ENCODE assay signal across 9 cellular contexts in genomic region chr11:64186205-64187165, GRCh38. TPM values are rescaled to one million over a fixed set of nuclear protein-coding genes. Genes with fewer than 3 reads are reported as not detected.
DNase-seq lines count a peak whose midpoint lies in the region; ATAC-seq and TF ChIP-seq lines count a peak whose summit lies in the region.
"Had no signal": no experiment of that assay in that cellular context is flagged by ENCODE, and none has a peak within 500 bp of the region (broad histone marks: within the 10 kb centered on the region; RNA-seq: fewer than 3 reads in every experiment).

No MANE protein-coding gene starts in this region.

- BruUV-seq in MCF 10A (replicated peaks; lab: Mats Ljungman, UMichigan) = no TSS peak

- H3K9me3 ChIP-seq in breast epithelium = no peaks in the 10 kb centered on the region
- no peaks in the 10 kb centered on the region for H3K9me3 ChIP-seq in transverse colon
- H3K9me3 ChIP-seq: upper lobe of left lung had no signal

- H3K27me3 Mint-ChIP-seq in MCF 10A (ENCODE audit: insufficient read depth, unreplicated experiment) = no peaks in the 10 kb centered on the region

- peaks cover 23% of the 10 kb centered on the region for H3K36me3 Mint-ChIP-seq in MCF 10A (ENCODE audit: insufficient read depth, unreplicated experiment)

- TF ChIP-seq POLR2A in breast epithelium (IDR thresholded peaks at IDR 0.05) = no peak
- TF ChIP-seq POLR2A in transverse colon (IDR thresholded peaks at IDR 0.05) = no peak

- peaks cover 4% of the 10 kb centered on the region for H3K4me1 Mint-ChIP-seq in MCF 10A (ENCODE audit: insufficient read depth, unreplicated experiment)

- H3K4me1 ChIP-seq in breast epithelium (no peaks in the 10 kb centered on the region), transverse colon (peaks cover 21 to 31% (median 25%) of the 10 kb centered on the region in 4 donors)

- H3K4me3 ChIP-seq in breast epithelium = no peak overlapping the region
- peak overlapping the region in 1 of 4 donors; percentile 97 for H3K4me3 ChIP-seq in transverse colon

- DNase-seq in MCF 10A (ENCODE audit: unreplicated experiment) = peak; percentile 31
- DNase-seq in breast epithelium (ENCODE audit: low spot score in 2 of 2) = no peak
- DNase-seq in activated CD8-positive, alpha-beta memory T cell treated with anti-CD3 and anti-CD28 coated beads for 48 hours (ENCODE audit: low read depth in 2 of 3, low spot score in 2 of 3) = peak; percentile 31 to 45 (median 33)
- DNase-seq in left kidney (ENCODE audit: low read depth, low spot score) = peak; percentile 45
- peak; percentile 29 for DNase-seq in transverse colon

- no peak for ATAC-seq in GM21447 (IDR thresholded peaks at IDR 0.05; ENCODE audit: unreplicated experiment)
- no peak for ATAC-seq in GM18498 (IDR thresholded peaks at IDR 0.05; ENCODE audit: unreplicated experiment)
- ATAC-seq in HG03439 (IDR thresholded peaks at IDR 0.05; ENCODE audit: unreplicated experiment) = no peak

- 0 to 1% methylated on average over 5 to 72 of the region's 90 CpGs for WGBS in transverse colon (ENCODE audit: low coverage in 1 of 2), 2 donors

- TF ChIP-seq EP300 in transverse colon (IDR thresholded peaks at IDR 0.05; ENCODE audit: low read depth) = no peak

- H3K27me3 ChIP-seq in breast epithelium (no peaks in the 10 kb centered on the region), transverse colon (no peaks in the 10 kb centered on the region)
- H3K27me3 ChIP-seq: upper lobe of left lung had no signal

- no peaks in the 10 kb centered on the region for H3K9me3 Mint-ChIP-seq in MCF 10A (ENCODE audit: unreplicated experiment)

- peak overlapping the region in 1 of 2 donors; percentile 92 for H3K27ac ChIP-seq in breast epithelium
- no peak overlapping the region for H3K27ac ChIP-seq in transverse colon

- H3K27ac Mint-ChIP-seq in MCF 10A (ENCODE audit: low read depth, unreplicated experiment) = no peak overlapping the region

- peak; percentile 23 for TF ChIP-seq CTCF in MCF 10A (IDR thresholded peaks at IDR 0.05; ENCODE audit: unreplicated experiment)
- no peak for TF ChIP-seq CTCF in breast epithelium (IDR thresholded peaks at IDR 0.05)
- peak in 1 of 5 experiments; percentile 49 for TF ChIP-seq CTCF in transverse colon (IDR thresholded peaks at IDR 0.05)

- H3K4me3 Mint-ChIP-seq in MCF 10A (ENCODE audit: unreplicated experiment) = no peak overlapping the region

- POLR2A ChIA-PET in MCF 10A (lab: Yijun Ruan, JAX) = interaction anchor here (0.6 to 4.0 kb wide), 31 partner anchors 9 to 731 kb away, joined by 3 to 42 read pairs (median 5); partner anchors contain the start of genes CATSPERZ, ESRRA, FERMT3 and FKBP2

- H3K36me3 ChIP-seq in breast epithelium (no peaks in the 10 kb centered on the region), transverse colon (no peaks in the 10 kb centered on the region)

- in situ Hi-C loops in transverse colon (cut with MboI; ENCODE audit: low pct_ligation_motif_present in 1 of 4, low pct_unique_long_range_greater_than_20kb in 1 of 4, low sequenced_read_pairs in 3 of 4) = no loop called here

- intact Hi-C loops in MCF 10A (cut with micrococcal nuclease) (loop anchor here (2.0 to 5.0 kb wide), 3 partner anchors 40 to 116 kb away; partner anchors contain the start of genes CATSPERZ, GPR137, NUDT22 and TRPT1), breast epithelium (cut with DNase I; ENCODE audit: low total_unique reads) (no loop called here), transverse colon (cut with DNase I; ENCODE audit: low total_unique reads) (no loop called here)

- CTCF ChIA-PET in MCF 10A (lab: Yijun Ruan, JAX) = interaction anchor here (0.5 to 1.3 kb wide), 10 partner anchors 9 to 1151 kb away, joined by 3 to 6 read pairs (median 3); no protein-coding TSS in a partner anchor

RNA-seq across cellular contexts. Expression of gene STIP1, which starts 0.5 kb away (rescaled TPM):
- total RNA-seq in MCF 10A (2022) = 161 and 171 TPM in 2 replicates
- 100 to 1,000 TPM in 2 of 3 donors, 10 to 100 TPM in 1; 88.5 to 114 (median 106) TPM for total RNA-seq in breast epithelium
- 100 to 1,000 TPM in 1 of 4 donors, 10 to 100 TPM in 3; 45.3 to 181 (median 65.9) TPM for total RNA-seq in transverse colon

RNA-seq across cellular contexts. Expression of gene FERMT3, which starts 20.0 kb away (rescaled TPM):
- total RNA-seq in MCF 10A (2022) (0.44 and 1.0 TPM in 2 replicates), breast epithelium (10 to 100 TPM; 14.0 to 42.2 (median 17.4) TPM), transverse colon (10 to 100 TPM; 14.6 to 63.3 (median 28.6) TPM)

RNA-seq across cellular contexts. Expression of gene MACROD1, which starts 20.6 kb away (rescaled TPM):
- total RNA-seq in MCF 10A (2022) = 15.1 and 15.7 TPM in 2 replicates
- 100 to 1,000 TPM in 1 of 3 donors, 10 to 100 TPM in 2; 19.7 to 113 (median 40.3) TPM for total RNA-seq in breast epithelium
- total RNA-seq in transverse colon = 10 to 100 TPM; 42.9 to 50.7 (median 50.1) TPM

RNA-seq across cellular contexts. Expression of gene TRPT1, which starts 39.5 kb away (rescaled TPM):
- total RNA-seq in MCF 10A (2022) (27.0 and 31.3 TPM in 2 replicates), breast epithelium (10 to 100 TPM; 42.9 to 54.1 (median 51.1) TPM), transverse colon (100 to 1,000 TPM in 2 of 4 donors, 10 to 100 TPM in 2; 82.4 to 113 (median 99.1) TPM)

RNA-seq across cellular contexts. Expression of gene NUDT22, which starts 39.6 kb away (rescaled TPM):
- total RNA-seq in MCF 10A (2022) = 51.0 and 73.6 TPM in 2 replicates
- 10 to 100 TPM; 34.2 to 58.0 (median 36.7) TPM for total RNA-seq in breast epithelium
- total RNA-seq in transverse colon = 100 to 1,000 TPM in 3 of 4 donors, 10 to 100 TPM in 1; 84.0 to 215 (median 127) TPM

Comparison
In these comparisons a context has a peak if more than half of its experiments do, and no peak if none do; other contexts are left out.
1. DNase-seq: peak in MCF 10A (single experiment), activated CD8-positive, alpha-beta memory T cell treated with anti-CD3 and anti-CD28 coated beads for 48 hours (3 of 3), left kidney (single experiment) and transverse colon (single experiment); none in breast epithelium (0 of 2).